Comparison of ENCODE assay signal across 9 cellular contexts in the genomic region with DNA sequence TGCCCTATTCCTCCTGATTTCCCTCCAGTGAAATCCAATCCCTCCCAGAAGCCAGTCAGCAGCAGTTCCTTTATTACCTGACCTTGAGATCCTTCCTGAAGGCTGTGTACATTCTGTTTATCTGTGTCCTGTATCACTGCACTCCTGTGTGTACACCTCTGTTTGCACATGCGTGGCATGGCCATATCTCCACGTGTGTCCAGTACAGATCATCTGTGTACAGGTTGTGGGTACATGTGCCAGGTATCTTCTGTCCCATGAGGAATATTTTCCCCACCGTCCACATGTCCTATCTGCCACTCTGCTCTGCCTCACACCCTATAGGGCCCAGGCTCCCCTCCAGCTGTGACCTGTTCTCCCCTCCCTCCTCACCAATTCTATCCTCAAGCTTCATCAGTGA. TPM values are rescaled to one million over a fixed set of nuclear protein-coding genes. Genes with fewer than 3 reads are reported as not detected.
DNase-seq lines count a peak whose midpoint lies in the region; ATAC-seq and TF ChIP-seq lines count a peak whose summit lies in the region.
"Had no signal": no experiment of that assay in that cellular context is flagged by ENCODE, and none has a peak within 500 bp of the region (broad histone marks: within the 10 kb centered on the region; RNA-seq: fewer than 3 reads in every experiment).

No MANE protein-coding gene starts in this region.

- no peaks in the 10 kb centered on the region for H3K27me3 Mint-ChIP-seq in Calu3 (ENCODE audit: unreplicated experiment)

- H3K36me3 ChIP-seq in esophagus (ENCODE audit: control insufficient read depth in 2 of 2, insufficient read depth in 2 of 2, low read length in 1 of 2) (peaks cover 7 to 32% of the 10 kb centered on the region in 2 donors), rectal smooth muscle tissue (ENCODE audit: control insufficient read depth, insufficient read depth, low read length) (peaks cover 30% of the 10 kb centered on the region)

- H3K9me3 ChIP-seq in esophagus (ENCODE audit: control insufficient read depth in 2 of 2, insufficient read depth in 1 of 2, low read depth in 1 of 2, low read length in 1 of 2), result no peaks in the 10 kb centered on the region

- WGBS in esophagus, 2 donors, result 31 to 35% methylated on average over 3 of the region's 3 CpGs

- H3K9me3 Mint-ChIP-seq in Calu3 (ENCODE audit: low read depth, unreplicated experiment), result no peaks in the 10 kb centered on the region

- no peak overlapping the region for H3K9ac ChIP-seq in rectal smooth muscle tissue (ENCODE audit: low read length)

- H3K4me3 ChIP-seq in esophagus (ENCODE audit: low read depth in 1 of 2, low read length in 2 of 2), result peak overlapping the region; percentile 16 to 63
- peak overlapping the region; percentile 45 for H3K4me3 ChIP-seq in rectal smooth muscle tissue (ENCODE audit: low read length)

- H3K4me1 ChIP-seq in esophagus (ENCODE audit: control insufficient read depth in 2 of 2, insufficient read depth in 2 of 2, low read length in 1 of 2) (peaks cover 0 to 15% of the 10 kb centered on the region in 2 donors), rectal smooth muscle tissue (ENCODE audit: control insufficient read depth, insufficient read depth, low read length) (peaks cover 7% of the 10 kb centered on the region)

- H3K27me3 ChIP-seq in esophagus (ENCODE audit: control insufficient read depth in 1 of 2, insufficient read depth in 2 of 2, low read length in 2 of 2), result no peaks in the 10 kb centered on the region
- H3K27me3 ChIP-seq in rectal smooth muscle tissue (ENCODE audit: control insufficient read depth, insufficient read depth, low read length), result no peaks in the 10 kb centered on the region

- peak overlapping the region; percentile 15 for H3K27ac Mint-ChIP-seq in Calu3 (ENCODE audit: unreplicated experiment)

- peaks cover 80% of the 10 kb centered on the region for H3K36me3 Mint-ChIP-seq in Calu3 (ENCODE audit: insufficient read depth, unreplicated experiment)

- peaks cover 58% of the 10 kb centered on the region for H3K4me1 Mint-ChIP-seq in Calu3 (ENCODE audit: low read depth, unreplicated experiment)

- BruUV-seq in Calu3 (replicated peaks; lab: Mats Ljungman, UMichigan), result no TSS peak

- ATAC-seq in HG02970 (IDR thresholded peaks at IDR 0.05; ENCODE audit: low FRiP score, unreplicated experiment) (no peak), HG03045 (IDR thresholded peaks at IDR 0.05; ENCODE audit: unreplicated experiment) (no peak)

- no peak for DNase-seq in Calu3
- DNase-seq in NAMALWA (ENCODE audit: low spot score), result no peak
- DNase-seq in NCI-H526 (lab: John Stamatoyannopoulos, UW), result no peak
- DNase-seq: NCI-H526 treated with DMSO at 0.1 percent for 48 hours had no signal

- peak overlapping the region; percentile 81 for H3K4me3 Mint-ChIP-seq in Calu3 (ENCODE audit: low read depth, unreplicated experiment)

- TF ChIP-seq CTCF in Calu3 (IDR thresholded peaks at IDR 0.05; ENCODE audit: unreplicated experiment), result no peak

- H3K27ac ChIP-seq in esophagus (ENCODE audit: low read depth in 2 of 2, low read length in 1 of 2), result peak overlapping the region; percentile 88 to 90
- no peak overlapping the region for H3K27ac ChIP-seq in rectal smooth muscle tissue (ENCODE audit: low read depth, low read length)

- intact Hi-C loops in Calu3 (cut with micrococcal nuclease; ENCODE audit: unreplicated experiment), result no loop called here

- CTCF ChIA-PET in Calu3 (lab: Charles Lee), result no interaction called here

TF ChIP-seq in PFSK-1, 5 proteins besides CTCF, POLR2A, EP300 and RAD21:
- TF ChIP-seq SIN3A (IDR thresholded peaks at IDR 0.05; ENCODE audit: borderline replicate concordance, insufficient read depth, low read length) (no peak), TAF1 (IDR thresholded peaks at IDR 0.05; ENCODE audit: borderline replicate concordance, insufficient read depth, low read length) (no peak), POLR2AphosphoS5 (IDR thresholded peaks at IDR 0.05; ENCODE audit: low read depth, low read length) (peak; percentile 2; the same call in 1 of the 2 replicates)
- TF ChIP-seq, protein P1, sequence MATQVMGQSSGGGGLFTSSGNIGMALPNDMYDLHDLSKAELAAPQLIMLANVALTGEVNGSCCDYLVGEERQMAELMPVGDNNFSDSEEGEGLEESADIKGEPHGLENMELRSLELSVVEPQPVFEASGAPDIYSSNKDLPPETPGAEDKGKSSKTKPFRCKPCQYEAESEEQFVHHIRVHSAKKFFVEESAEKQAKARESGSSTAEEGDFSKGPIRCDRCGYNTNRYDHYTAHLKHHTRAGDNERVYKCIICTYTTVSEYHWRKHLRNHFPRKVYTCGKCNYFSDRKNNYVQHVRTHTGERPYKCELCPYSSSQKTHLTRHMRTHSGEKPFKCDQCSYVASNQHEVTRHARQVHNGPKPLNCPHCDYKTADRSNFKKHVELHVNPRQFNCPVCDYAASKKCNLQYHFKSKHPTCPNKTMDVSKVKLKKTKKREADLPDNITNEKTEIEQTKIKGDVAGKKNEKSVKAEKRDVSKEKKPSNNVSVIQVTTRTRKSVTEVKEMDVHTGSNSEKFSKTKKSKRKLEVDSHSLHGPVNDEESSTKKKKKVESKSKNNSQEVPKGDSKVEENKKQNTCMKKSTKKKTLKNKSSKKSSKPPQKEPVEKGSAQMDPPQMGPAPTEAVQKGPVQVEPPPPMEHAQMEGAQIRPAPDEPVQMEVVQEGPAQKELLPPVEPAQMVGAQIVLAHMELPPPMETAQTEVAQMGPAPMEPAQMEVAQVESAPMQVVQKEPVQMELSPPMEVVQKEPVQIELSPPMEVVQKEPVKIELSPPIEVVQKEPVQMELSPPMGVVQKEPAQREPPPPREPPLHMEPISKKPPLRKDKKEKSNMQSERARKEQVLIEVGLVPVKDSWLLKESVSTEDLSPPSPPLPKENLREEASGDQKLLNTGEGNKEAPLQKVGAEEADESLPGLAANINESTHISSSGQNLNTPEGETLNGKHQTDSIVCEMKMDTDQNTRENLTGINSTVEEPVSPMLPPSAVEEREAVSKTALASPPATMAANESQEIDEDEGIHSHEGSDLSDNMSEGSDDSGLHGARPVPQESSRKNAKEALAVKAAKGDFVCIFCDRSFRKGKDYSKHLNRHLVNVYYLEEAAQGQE (IDR thresholded peaks at IDR 0.05; ENCODE audit: insufficient read depth in 1 of 2, low read depth in 2 of 2, low read length in 2 of 2), result no peak

RNA-seq across cellular contexts. Expression of gene CDC42SE1, which starts 2.8 kb away (rescaled TPM):
- 103 and 110 TPM in 2 replicates for total RNA-seq in Calu3 (2022)
- polyA plus RNA-seq in PFSK-1 (2012; ENCODE audit: insufficient read length, low read depth), result 47.3 TPM
- polyA plus RNA-seq in esophagus, result 10 to 100 TPM; 62.9 to 86.6 TPM

RNA-seq across cellular contexts. Expression of gene MLLT11, which starts 3.6 kb away (rescaled TPM):
- total RNA-seq in Calu3 (2022), result 1.5 and 2.1 TPM in 2 replicates
- 3.7 TPM for polyA plus RNA-seq in PFSK-1 (2012; ENCODE audit: insufficient read length, low read depth)
- 1 to 10 TPM in 1 of 2 donors, under 1 TPM in 1; 0.72 to 1.5 TPM for polyA plus RNA-seq in esophagus

RNA-seq across cellular contexts. Expression of gene C1orf56, which starts 9.0 kb away (rescaled TPM):
- total RNA-seq in Calu3 (2022), result 8.5 and 9.5 TPM in 2 replicates
- 6.3 TPM for polyA plus RNA-seq in PFSK-1 (2012; ENCODE audit: insufficient read length, low read depth)
- 1 to 10 TPM; 1.7 to 2.9 TPM for polyA plus RNA-seq in esophagus

RNA-seq across cellular contexts. Expression of gene GABPB2, which starts 14.0 kb away (rescaled TPM):
- total RNA-seq in Calu3 (2022), result 10.9 and 13.6 TPM in 2 replicates
- 3.3 TPM for polyA plus RNA-seq in PFSK-1 (2012; ENCODE audit: insufficient read length, low read depth)
- 1 to 10 TPM; 4.2 to 6.3 TPM for polyA plus RNA-seq in esophagus

RNA-seq across cellular contexts. Expression of gene BNIPL, which starts 20.2 kb away (rescaled TPM):
- total RNA-seq in Calu3 (2022), result 1.2 and 2.4 TPM in 2 replicates
- polyA plus RNA-seq in PFSK-1 (2012; ENCODE audit: insufficient read length, low read depth), result 0.59 TPM
- polyA plus RNA-seq in esophagus, result 100 to 1,000 TPM; 111 to 159 TPM
